Comparison of ENCODE assay signal across 24 cellular contexts in the genomic region with DNA sequence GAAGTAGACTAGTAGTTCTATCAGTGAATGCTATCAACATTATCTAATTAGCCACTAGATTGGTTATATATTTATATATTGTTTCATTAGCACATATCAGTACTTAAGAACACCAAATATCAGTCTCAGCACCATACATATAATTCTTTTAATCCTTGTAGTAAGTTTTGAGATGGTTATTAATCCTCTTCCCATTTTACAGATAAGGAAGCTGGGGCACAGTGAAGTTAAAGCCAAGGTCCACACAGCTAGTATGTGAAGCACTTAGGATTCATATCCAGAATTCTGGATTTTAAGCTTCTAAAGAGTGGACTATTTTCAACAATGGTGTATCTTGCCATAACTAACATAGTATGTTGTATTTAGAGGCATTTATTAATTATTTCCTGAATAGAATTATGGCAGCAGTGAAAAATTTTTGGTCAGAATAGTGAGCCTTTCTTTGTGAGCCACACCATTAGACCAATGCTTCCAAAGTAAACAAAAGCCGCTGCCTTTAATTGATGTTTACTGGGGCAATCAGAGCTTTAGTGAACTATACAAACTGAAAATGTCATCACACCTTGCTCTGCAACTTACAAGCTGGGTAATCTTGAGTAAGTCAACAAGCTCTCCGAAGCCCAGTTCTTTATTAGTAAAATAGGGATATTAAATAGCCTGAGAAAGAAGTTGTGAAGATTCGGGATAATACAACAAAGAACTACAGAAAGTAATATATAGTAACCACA. TPM values are rescaled to one million over a fixed set of nuclear protein-coding genes. Genes with fewer than 3 reads are reported as not detected.
DNase-seq lines count a peak whose midpoint lies in the region; ATAC-seq lines count a peak whose summit lies in the region.
"Had no signal": no experiment of that assay in that cellular context is flagged by ENCODE, and none has a peak within 500 bp of the region (broad histone marks: within the 10 kb centered on the region; RNA-seq: fewer than 3 reads in every experiment).

No MANE protein-coding gene starts in this region.

- POLR2A ChIA-PET in activated CD4-positive, alpha-beta T cell treated with anti-CD3 and anti-CD28 coated beads, Interleukin-2, amount 10 ng/mL, durations not matched to agents 7 days and 5 days (lab: Charles Lee), result no interaction called here

- ATAC-seq in HG03571 (IDR thresholded peaks at IDR 0.05; ENCODE audit: unreplicated experiment), result no peak
- ATAC-seq: Panc1, T-cell had no signal

- intact Hi-C loops in activated CD4-positive, alpha-beta T cell treated with anti-CD3 and anti-CD28 coated beads, Interleukin-2, amount 10 ng/mL, durations not matched to agents 24 days and 14 days (cut with micrococcal nuclease), result no loop called here

- H3K27ac Mint-ChIP-seq in activated CD4-positive, alpha-beta T cell treated with anti-CD3 and anti-CD28 coated beads, Interleukin-2, amount 10 ng/mL, durations not matched to agents 24 days and 14 days, result no peak overlapping the region
- no peak overlapping the region for H3K27ac Mint-ChIP-seq in activated CD4-positive, alpha-beta T cell treated with anti-CD3 and anti-CD28 coated beads, Interleukin-2, amount 10 ng/mL, durations not matched to agents 7 days and 5 days

- peak; percentile 32 for DNase-seq in activated CD4-positive, alpha-beta T cell treated with anti-CD3 and anti-CD28 coated beads, Interleukin-2, amount 10 ng/mL, durations not matched to agents 24 days and 14 days
- no peak for DNase-seq in activated CD4-positive, alpha-beta T cell treated with anti-CD3 and anti-CD28 coated beads, Interleukin-2, amount 10 ng/mL, durations not matched to agents 7 days and 5 days
- peak; percentile 24 for DNase-seq in HuH-7 (ENCODE audit: low spot score)
- DNase-seq in NCI-H1417 (lab: John Stamatoyannopoulos, UW), result peak in 2 of 3 experiments; percentile 10 to 70
- peak; percentile 66 for DNase-seq in NCI-H774 (lab: John Stamatoyannopoulos, UW)
- no peak for DNase-seq in inferior parietal cortex (ENCODE audit: extremely low spot score)
- DNase-seq in activated effector memory CD4-positive, alpha-beta T cell treated with anti-CD3 and anti-CD28 coated beads, Interleukin-2, amount 50 U/mL, for 16 hours, result no peak
- DNase-seq: Caco-2; CD4-positive, alpha-beta memory T cell; DMS79; GF-D8; GOT3; HCEC 1CT; KBM-7; MM.1S; NCI-H1436 treated with DMSO at 0.1 percent for 48 hours; NCI-H2029; NCI-H2171 treated with DMSO at 0.1 percent for 48 hours; NCI-H345; NCI-H510A treated with DMSO at 0.1 percent for 48 hours; SHP77; T-cell had no signal

- H3K27me3 Mint-ChIP-seq in activated CD4-positive, alpha-beta T cell treated with anti-CD3 and anti-CD28 coated beads, Interleukin-2, amount 10 ng/mL, durations not matched to agents 24 days and 14 days, result no peaks in the 10 kb centered on the region
- no peaks in the 10 kb centered on the region for H3K27me3 Mint-ChIP-seq in activated CD4-positive, alpha-beta T cell treated with anti-CD3 and anti-CD28 coated beads, Interleukin-2, amount 10 ng/mL, durations not matched to agents 7 days and 5 days
- H3K27me3 Mint-ChIP-seq: CD4-positive, alpha-beta memory T cell; T-cell had no signal

- peaks cover 3% of the 10 kb centered on the region for H3K9me3 Mint-ChIP-seq in activated CD4-positive, alpha-beta T cell treated with anti-CD3 and anti-CD28 coated beads, Interleukin-2, amount 10 ng/mL, durations not matched to agents 24 days and 14 days
- H3K9me3 Mint-ChIP-seq in activated CD4-positive, alpha-beta T cell treated with anti-CD3 and anti-CD28 coated beads, Interleukin-2, amount 10 ng/mL, durations not matched to agents 7 days and 5 days, result peaks cover 9% of the 10 kb centered on the region
- H3K9me3 Mint-ChIP-seq: T-cell had no signal

- H3K36me3 Mint-ChIP-seq in activated CD4-positive, alpha-beta T cell treated with anti-CD3 and anti-CD28 coated beads, Interleukin-2, amount 10 ng/mL, durations not matched to agents 24 days and 14 days (ENCODE audit: low read depth), result peaks cover 2% of the 10 kb centered on the region
- peaks cover 3% of the 10 kb centered on the region for H3K36me3 Mint-ChIP-seq in activated CD4-positive, alpha-beta T cell treated with anti-CD3 and anti-CD28 coated beads, Interleukin-2, amount 10 ng/mL, durations not matched to agents 7 days and 5 days (ENCODE audit: low read depth)
- H3K36me3 Mint-ChIP-seq: CD4-positive, alpha-beta memory T cell; T-cell had no signal

- peaks cover 30% of the 10 kb centered on the region for H3K4me1 Mint-ChIP-seq in activated CD4-positive, alpha-beta T cell treated with anti-CD3 and anti-CD28 coated beads, Interleukin-2, amount 10 ng/mL, durations not matched to agents 24 days and 14 days
- H3K4me1 Mint-ChIP-seq in activated CD4-positive, alpha-beta T cell treated with anti-CD3 and anti-CD28 coated beads, Interleukin-2, amount 10 ng/mL, durations not matched to agents 7 days and 5 days, result peaks cover 37% of the 10 kb centered on the region

- H3K4me3 Mint-ChIP-seq in activated CD4-positive, alpha-beta T cell treated with anti-CD3 and anti-CD28 coated beads, Interleukin-2, amount 10 ng/mL, durations not matched to agents 24 days and 14 days, result no peak overlapping the region
- no peak overlapping the region for H3K4me3 Mint-ChIP-seq in activated CD4-positive, alpha-beta T cell treated with anti-CD3 and anti-CD28 coated beads, Interleukin-2, amount 10 ng/mL, durations not matched to agents 7 days and 5 days
- H3K4me3 Mint-ChIP-seq: CD4-positive, alpha-beta memory T cell; T-cell had no signal

- CTCF ChIA-PET in activated CD4-positive, alpha-beta T cell treated with anti-CD3 and anti-CD28 coated beads, Interleukin-2, amount 10 ng/mL, durations not matched to agents 7 days and 5 days (lab: Charles Lee), result interaction anchor here (1.1 to 2.0 kb wide), 2 partner anchors 10 to 30 kb away, joined by 3 to 4 read pairs; no protein-coding TSS in a partner anchor

RNA-seq across cellular contexts. Expression of a gene that starts 41.9 kb away (rescaled TPM):
- 94.4 and 104 TPM in 2 replicates for total RNA-seq in activated CD4-positive, alpha-beta T cell treated with anti-CD3 and anti-CD28 coated beads, Interleukin-2, amount 10 ng/mL, durations not matched to agents 24 days and 14 days
- total RNA-seq in activated CD4-positive, alpha-beta T cell treated with anti-CD3 and anti-CD28 coated beads, Interleukin-2, amount 10 ng/mL, durations not matched to agents 7 days and 5 days, result 10 to 100 TPM; 71.5 to 74.7 TPM

Comparison
In these comparisons a context has a peak if more than half of its experiments do, and no peak if none do; other contexts are left out.
1. DNase-seq: peak in activated CD4-positive, alpha-beta T cell treated with anti-CD3 and anti-CD28 coated beads, Interleukin-2, amount 10 ng/mL, durations not matched to agents 24 days and 14 days (single experiment), HuH-7 (single experiment), NCI-H1417 (2 of 3) and NCI-H774 (single experiment); none in activated CD4-positive, alpha-beta T cell treated with anti-CD3 and anti-CD28 coated beads, Interleukin-2, amount 10 ng/mL, durations not matched to agents 7 days and 5 days (single experiment), inferior parietal cortex (single experiment) and activated effector memory CD4-positive, alpha-beta T cell treated with anti-CD3 and anti-CD28 coated beads, Interleukin-2, amount 50 U/mL, for 16 hours (single experiment).